1 cellular context compared by ENCODE assay signal in genomic region chr9:87518702-87519335, GRCh38.
TF ChIP-seq lines count a peak whose summit lies in the region.

No MANE protein-coding gene starts in this region.

TF ChIP-seq in K562, 482 proteins besides CTCF, POLR2A, EP300 and RAD21 (continued from another document):
- TF ChIP-seq, protein P1, sequence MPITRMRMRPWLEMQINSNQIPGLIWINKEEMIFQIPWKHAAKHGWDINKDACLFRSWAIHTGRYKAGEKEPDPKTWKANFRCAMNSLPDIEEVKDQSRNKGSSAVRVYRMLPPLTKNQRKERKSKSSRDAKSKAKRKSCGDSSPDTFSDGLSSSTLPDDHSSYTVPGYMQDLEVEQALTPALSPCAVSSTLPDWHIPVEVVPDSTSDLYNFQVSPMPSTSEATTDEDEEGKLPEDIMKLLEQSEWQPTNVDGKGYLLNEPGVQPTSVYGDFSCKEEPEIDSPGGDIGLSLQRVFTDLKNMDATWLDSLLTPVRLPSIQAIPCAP (CRISPR knock-in tag; IDR thresholded peaks at IDR 0.05; ENCODE audit: borderline replicate concordance), result no peak
- TF ChIP-seq, protein P2, sequence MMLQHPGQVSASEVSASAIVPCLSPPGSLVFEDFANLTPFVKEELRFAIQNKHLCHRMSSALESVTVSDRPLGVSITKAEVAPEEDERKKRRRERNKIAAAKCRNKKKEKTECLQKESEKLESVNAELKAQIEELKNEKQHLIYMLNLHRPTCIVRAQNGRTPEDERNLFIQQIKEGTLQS (IDR thresholded peaks at IDR 0.05), result peak; percentile 77
- TF ChIP-seq, protein P2 (CRISPR knock-in tag; conservative IDR thresholded peaks at IDR 0.05), result no peak
- TF ChIP-seq CHD1 (IDR thresholded peaks at IDR 0.05; ENCODE audit: low read length), result no peak
- TF ChIP-seq TSC22D4 (tag; IDR thresholded peaks at IDR 0.05), result no peak
- no peak for TF ChIP-seq CCAR2 (IDR thresholded peaks at IDR 0.05; ENCODE audit: low read depth, low read length)
- TF ChIP-seq, protein P3, sequence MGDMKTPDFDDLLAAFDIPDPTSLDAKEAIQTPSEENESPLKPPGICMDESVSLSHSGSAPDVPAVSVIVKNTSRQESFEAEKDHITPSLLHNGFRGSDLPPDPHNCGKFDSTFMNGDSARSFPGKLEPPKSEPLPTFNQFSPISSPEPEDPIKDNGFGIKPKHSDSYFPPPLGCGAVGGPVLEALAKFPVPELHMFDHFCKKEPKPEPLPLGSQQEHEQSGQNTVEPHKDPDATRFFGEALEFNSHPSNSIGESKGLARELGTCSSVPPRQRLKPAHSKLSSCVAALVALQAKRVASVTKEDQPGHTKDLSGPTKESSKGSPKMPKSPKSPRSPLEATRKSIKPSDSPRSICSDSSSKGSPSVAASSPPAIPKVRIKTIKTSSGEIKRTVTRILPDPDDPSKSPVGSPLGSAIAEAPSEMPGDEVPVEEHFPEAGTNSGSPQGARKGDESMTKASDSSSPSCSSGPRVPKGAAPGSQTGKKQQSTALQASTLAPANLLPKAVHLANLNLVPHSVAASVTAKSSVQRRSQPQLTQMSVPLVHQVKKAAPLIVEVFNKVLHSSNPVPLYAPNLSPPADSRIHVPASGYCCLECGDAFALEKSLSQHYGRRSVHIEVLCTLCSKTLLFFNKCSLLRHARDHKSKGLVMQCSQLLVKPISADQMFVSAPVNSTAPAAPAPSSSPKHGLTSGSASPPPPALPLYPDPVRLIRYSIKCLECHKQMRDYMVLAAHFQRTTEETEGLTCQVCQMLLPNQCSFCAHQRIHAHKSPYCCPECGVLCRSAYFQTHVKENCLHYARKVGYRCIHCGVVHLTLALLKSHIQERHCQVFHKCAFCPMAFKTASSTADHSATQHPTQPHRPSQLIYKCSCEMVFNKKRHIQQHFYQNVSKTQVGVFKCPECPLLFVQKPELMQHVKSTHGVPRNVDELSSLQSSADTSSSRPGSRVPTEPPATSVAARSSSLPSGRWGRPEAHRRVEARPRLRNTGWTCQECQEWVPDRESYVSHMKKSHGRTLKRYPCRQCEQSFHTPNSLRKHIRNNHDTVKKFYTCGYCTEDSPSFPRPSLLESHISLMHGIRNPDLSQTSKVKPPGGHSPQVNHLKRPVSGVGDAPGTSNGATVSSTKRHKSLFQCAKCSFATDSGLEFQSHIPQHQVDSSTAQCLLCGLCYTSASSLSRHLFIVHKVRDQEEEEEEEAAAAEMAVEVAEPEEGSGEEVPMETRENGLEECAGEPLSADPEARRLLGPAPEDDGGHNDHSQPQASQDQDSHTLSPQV (IDR thresholded peaks at IDR 0.05), result peak; percentile 74; the same call in 1 of the 2 replicates
- peak; percentile 76 for TF ChIP-seq PKNOX1 (IDR thresholded peaks at IDR 0.05)
- TF ChIP-seq GABPB1 (CRISPR knock-in tag; IDR thresholded peaks at IDR 0.05), result no peak
- TF ChIP-seq ZSCAN29 (IDR thresholded peaks at IDR 0.05), result no peak; the same call in 1 of the 2 replicates
- TF ChIP-seq RFX5 (IDR thresholded peaks at IDR 0.05; ENCODE audit: low read depth, low read length), result no peak
- peak; percentile 95 for TF ChIP-seq CEBPG (CRISPR knock-in tag; IDR thresholded peaks at IDR 0.05)
- peak; percentile 95 to 98 for TF ChIP-seq CEBPG (tag; conservative IDR thresholded peaks at IDR 0.05 in 1 of 2, IDR thresholded peaks at IDR 0.05 in 1 of 2)
- peak; percentile 98 for TF ChIP-seq CBFA2T3 (IDR thresholded peaks at IDR 0.05)
- peak; percentile 65 for TF ChIP-seq BRD9 (IDR thresholded peaks at IDR 0.05; ENCODE audit: low read depth, partially characterized antibody)
- no peak; the same call in 1 of the 2 replicates for TF ChIP-seq KLF6 (CRISPR knock-in tag; IDR thresholded peaks at IDR 0.05; ENCODE audit: borderline replicate concordance)
- no peak for TF ChIP-seq ZNF282 (CRISPR knock-in tag; IDR thresholded peaks at IDR 0.05)
- TF ChIP-seq SMARCC2 (IDR thresholded peaks at IDR 0.05; ENCODE audit: low read depth), result peak; percentile 83
- no peak; the same call in 1 of the 2 replicates for TF ChIP-seq ZNF175 (CRISPR knock-in tag; IDR thresholded peaks at IDR 0.05; ENCODE audit: low read depth)
- no peak for TF ChIP-seq MED1 (CRISPR knock-in tag; IDR thresholded peaks at IDR 0.05; ENCODE audit: borderline replicate concordance)
- 0 out of 2 replicates have a peak, but pooled peaks have one; percentile 24 for TF ChIP-seq ATF6 (CRISPR knock-in tag; IDR thresholded peaks at IDR 0.05)
- TF ChIP-seq HDAC2 (IDR thresholded peaks at IDR 0.05), result peak; percentile 94
- TF ChIP-seq BCOR (IDR thresholded peaks at IDR 0.05), result peak; percentile 69; the same call in 1 of the 2 replicates
- TF ChIP-seq, protein P4, sequence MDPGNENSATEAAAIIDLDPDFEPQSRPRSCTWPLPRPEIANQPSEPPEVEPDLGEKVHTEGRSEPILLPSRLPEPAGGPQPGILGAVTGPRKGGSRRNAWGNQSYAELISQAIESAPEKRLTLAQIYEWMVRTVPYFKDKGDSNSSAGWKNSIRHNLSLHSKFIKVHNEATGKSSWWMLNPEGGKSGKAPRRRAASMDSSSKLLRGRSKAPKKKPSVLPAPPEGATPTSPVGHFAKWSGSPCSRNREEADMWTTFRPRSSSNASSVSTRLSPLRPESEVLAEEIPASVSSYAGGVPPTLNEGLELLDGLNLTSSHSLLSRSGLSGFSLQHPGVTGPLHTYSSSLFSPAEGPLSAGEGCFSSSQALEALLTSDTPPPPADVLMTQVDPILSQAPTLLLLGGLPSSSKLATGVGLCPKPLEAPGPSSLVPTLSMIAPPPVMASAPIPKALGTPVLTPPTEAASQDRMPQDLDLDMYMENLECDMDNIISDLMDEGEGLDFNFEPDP (CRISPR knock-in tag; IDR thresholded peaks at IDR 0.05), result no peak
- 0 out of 2 replicates have a peak, but pooled peaks have one; percentile 43 for TF ChIP-seq CHAMP1 (IDR thresholded peaks at IDR 0.05)
- TF ChIP-seq MYC (IDR thresholded peaks at IDR 0.05; ENCODE audit: low read depth, low read length), result peak; percentile 49; the same call in 1 of the 2 replicates
- TF ChIP-seq MYC (CRISPR knock-in tag; IDR thresholded peaks at IDR 0.05; ENCODE audit: borderline replicate concordance, low read depth), result no peak
- TF ChIP-seq TAF7 (tag; IDR thresholded peaks at IDR 0.05), result no peak
- peak; percentile 49 for TF ChIP-seq TAF9B (IDR thresholded peaks at IDR 0.05; ENCODE audit: partially characterized antibody)
- 0 out of 2 replicates have a peak, but pooled peaks have one; percentile 5 for TF ChIP-seq MECOM (CRISPR knock-in tag; IDR thresholded peaks at IDR 0.05)
- TF ChIP-seq, protein P5, sequence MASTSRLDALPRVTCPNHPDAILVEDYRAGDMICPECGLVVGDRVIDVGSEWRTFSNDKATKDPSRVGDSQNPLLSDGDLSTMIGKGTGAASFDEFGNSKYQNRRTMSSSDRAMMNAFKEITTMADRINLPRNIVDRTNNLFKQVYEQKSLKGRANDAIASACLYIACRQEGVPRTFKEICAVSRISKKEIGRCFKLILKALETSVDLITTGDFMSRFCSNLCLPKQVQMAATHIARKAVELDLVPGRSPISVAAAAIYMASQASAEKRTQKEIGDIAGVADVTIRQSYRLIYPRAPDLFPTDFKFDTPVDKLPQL (IDR thresholded peaks at IDR 0.05; ENCODE audit: extremely low read depth, insufficient read length), result no peak
- TF ChIP-seq YY1 (IDR thresholded peaks at IDR 0.05; ENCODE audit: borderline replicate concordance in 1 of 3, control insufficient read depth in 1 of 3, extremely low read depth in 1 of 3, insufficient read depth in 3 of 3, insufficient read length in 1 of 3, insufficient replicate concordance in 2 of 3, low read depth in 1 of 3, low read length in 2 of 3), result no peak
- no peak for TF ChIP-seq ZNF23 (CRISPR knock-in tag; IDR thresholded peaks at IDR 0.05)
- peak; percentile 98 for TF ChIP-seq DPF2 (IDR thresholded peaks at IDR 0.05)
- TF ChIP-seq CBX2 (IDR thresholded peaks at IDR 0.05; ENCODE audit: insufficient read depth, low read length, poor library complexity, severe bottlenecking), result no peak
- TF ChIP-seq MAZ (CRISPR knock-in tag; conservative IDR thresholded peaks at IDR 0.05 in 1 of 2, IDR thresholded peaks at IDR 0.05 in 1 of 2), result peak in 1 of 2 experiments; percentile 46; a peak in 1 of 4 replicates
- no peak for TF ChIP-seq RBM14 (IDR thresholded peaks at IDR 0.05; ENCODE audit: borderline replicate concordance, insufficient read depth, low read depth, low read length)
- no peak for TF ChIP-seq TARDBP (IDR thresholded peaks at IDR 0.05)
- peak; percentile 95 for TF ChIP-seq TAL1 (IDR thresholded peaks at IDR 0.05)
- peak; percentile 47; the same call in 1 of the 2 replicates for TF ChIP-seq LCOR (CRISPR knock-in tag; IDR thresholded peaks at IDR 0.05)
- no peak for TF ChIP-seq SREBF1 (IDR thresholded peaks at IDR 0.05; ENCODE audit: borderline replicate concordance, low read depth, low read length)
